20 cellular contexts compared by ENCODE assay signal in the genomic region with DNA sequence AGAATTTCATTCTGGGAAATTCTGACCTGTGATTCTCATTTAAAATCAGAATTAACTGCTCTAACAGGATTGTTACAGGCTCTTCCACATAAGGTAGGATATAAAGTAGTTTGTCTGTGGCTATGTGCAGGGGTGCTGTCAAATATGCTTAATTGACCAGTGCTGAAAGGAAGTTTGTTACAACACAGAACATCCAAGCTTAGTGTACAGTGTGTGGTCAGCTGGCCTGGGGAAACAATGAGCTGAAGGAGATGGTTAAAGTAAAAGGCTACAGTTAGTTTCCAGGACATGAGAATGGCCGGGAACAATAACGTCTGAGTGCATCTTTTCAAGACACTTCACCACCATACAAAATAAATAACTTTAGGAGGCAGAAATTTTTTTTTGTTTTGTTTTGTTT.
DNase-seq lines count a peak whose midpoint lies in the region; ATAC-seq, FAIRE-seq and TF ChIP-seq lines count a peak whose summit lies in the region.
"Had no signal": no experiment of that assay in that cellular context is flagged by ENCODE, and none has a peak within 500 bp of the region (broad histone marks: within the 10 kb centered on the region; RNA-seq: fewer than 3 reads in every experiment).

No MANE protein-coding gene starts in this region.

- no peak overlapping the region for H2AK5ac ChIP-seq in H1 (ENCODE audit: low read depth, low read length)

- H3K36me3 ChIP-seq in H1 (ENCODE audit: control insufficient read depth in 2 of 4, insufficient read depth in 4 of 4, low read length in 3 of 4) = peaks cover 0 to 4% (median 0%) of the 10 kb centered on the region in 4 experiments; a peak in 1 of 8 replicates
- H3K36me3 ChIP-seq: BE2C had no signal

- H2BK15ac ChIP-seq in H1 (ENCODE audit: low read length) = no peak overlapping the region

- no peak for TF ChIP-seq RAD21 in H1 (IDR thresholded peaks at IDR 0.05 in 1 of 2, conservative IDR thresholded peaks at IDR 0.05 in 1 of 2; ENCODE audit: low read depth in 2 of 2, low read length in 2 of 2)

- H2BK120ac ChIP-seq in H1 (replicated peaks; ENCODE audit: low read depth, low read length) = no peak overlapping the region

- no peaks in the 10 kb centered on the region for H3K79me1 ChIP-seq in H1 (ENCODE audit: low read depth, low read length)

- no peaks in the 10 kb centered on the region for H3K79me2 ChIP-seq in H1 (ENCODE audit: control insufficient read depth in 1 of 2, insufficient read depth in 2 of 2, low read length in 2 of 2)

- no peak for TF ChIP-seq EP300 in H1 (IDR thresholded peaks at IDR 0.05; ENCODE audit: borderline replicate concordance in 1 of 2, low read depth in 2 of 2, low read length in 2 of 2)

- no peaks in the 10 kb centered on the region for H3K27me3 ChIP-seq in H1 (replicated peaks in 1 of 4; ENCODE audit: control insufficient read depth in 3 of 4, extremely low read depth in 1 of 4, insufficient read depth in 3 of 4, low read length in 3 of 4)
- H3K27me3 ChIP-seq: BE2C, Peyer's patch had no signal

- H3K18ac ChIP-seq in H1 (ENCODE audit: extremely low read depth, low read length) = no peak overlapping the region

- H2AFZ ChIP-seq in H1 (ENCODE audit: low read length) = no peak overlapping the region
- H2AFZ ChIP-seq: GM23338 had no signal

- POLR2A ChIA-PET in H1 (lab: Charles Lee; ENCODE audit: partially characterized antibody) = no interaction called here

- intact Hi-C loops in Right ventricle myocardium superior (cut with DNase I) = loop anchor here (10.0 kb wide), 1 partner anchor 46 kb away; no protein-coding TSS in a partner anchor
- intact Hi-C loops in Right ventricle myocardium inferior (cut with DNase I) = loop anchor here (2.0 kb wide), 1 partner anchor 48 kb away; no protein-coding TSS in a partner anchor

- peak overlapping the region; percentile 16 for H3K27ac Mint-ChIP-seq in type B pancreatic cell
- no peak overlapping the region for H3K27ac Mint-ChIP-seq in activated CD8-positive, alpha-beta memory T cell treated with anti-CD3 and anti-CD28 coated beads, Interleukin-2, amount 10 ng/mL, durations not matched to agents 7 days and 5 days
- H3K27ac Mint-ChIP-seq: CD4-positive, CD25-positive, alpha-beta regulatory T cell had no signal

- H3K56ac ChIP-seq in H1 (replicated peaks; ENCODE audit: insufficient read length, low read depth, low read length) = no peak overlapping the region

- peaks cover 9% of the 10 kb centered on the region for H3K4me1 Mint-ChIP-seq in type B pancreatic cell (ENCODE audit: unreplicated experiment)
- H3K4me1 Mint-ChIP-seq in activated CD8-positive, alpha-beta memory T cell treated with anti-CD3 and anti-CD28 coated beads, Interleukin-2, amount 10 ng/mL, durations not matched to agents 7 days and 5 days = no peaks in the 10 kb centered on the region
- H3K4me1 Mint-ChIP-seq: CD4-positive, CD25-positive, alpha-beta regulatory T cell had no signal

- no peaks in the 10 kb centered on the region for H3K9me3 Mint-ChIP-seq in type B pancreatic cell
- H3K9me3 Mint-ChIP-seq in activated CD8-positive, alpha-beta memory T cell treated with anti-CD3 and anti-CD28 coated beads, Interleukin-2, amount 10 ng/mL, durations not matched to agents 7 days and 5 days (ENCODE audit: low read depth) = no peaks in the 10 kb centered on the region
- H3K9me3 Mint-ChIP-seq: CD4-positive, CD25-positive, alpha-beta regulatory T cell; GM23338 had no signal

- no peak overlapping the region for H3K4me2 ChIP-seq in H1 (ENCODE audit: insufficient read depth in 1 of 2, low read depth in 2 of 2, low read length in 2 of 2)
- H3K4me2 ChIP-seq: GM23338 had no signal

- H3K4me3 Mint-ChIP-seq in type B pancreatic cell = no peak overlapping the region
- no peak overlapping the region for H3K4me3 Mint-ChIP-seq in activated CD8-positive, alpha-beta memory T cell treated with anti-CD3 and anti-CD28 coated beads, Interleukin-2, amount 10 ng/mL, durations not matched to agents 7 days and 5 days
- H3K4me3 Mint-ChIP-seq: CD4-positive, CD25-positive, alpha-beta regulatory T cell; GM23338 had no signal

- 83% methylated on average over 2 of the region's 2 CpGs; no CpG with 5 or more reads in 1 of the 2 experiments for WGBS in H1 (ENCODE audit: extremely low coverage in 1 of 2, insufficient coverage in 1 of 2, insufficient read length in 1 of 2, insufficient replicate concordance in 2 of 2, low coverage in 1 of 2, low lambda C conversion rate in 2 of 2, missing lambda C conversion rate in 1 of 2), 2 experiments

- DNase-seq in Right ventricle myocardium superior = no peak
- DNase-seq in Right ventricle myocardium inferior (ENCODE audit: missing footprints) = no peak
- no peak for DNase-seq in H1 (ENCODE audit: low read depth in 1 of 2, low spot score in 2 of 2)
- peak; percentile 26 for DNase-seq in myocyte (ENCODE audit: low read depth)
- no peak for DNase-seq in type B pancreatic cell (ENCODE audit: extremely low spot score, unreplicated experiment)
- DNase-seq in activated CD8-positive, alpha-beta memory T cell treated with anti-CD3 and anti-CD28 coated beads, Interleukin-2, amount 10 ng/mL, durations not matched to agents 7 days and 5 days = no peak
- no peak for DNase-seq in NCI-H2171 (lab: John Stamatoyannopoulos, UW)
- DNase-seq: 8988T; BE2C; CD4-positive, CD25-positive, alpha-beta regulatory T cell; DMS153; GDM1; Kasumi-1; NCI-H1105; NCI-H2081 treated with DMSO at 0.1 percent for 48 hours; NCI-H748 treated with DMSO at 0.1 percent for 48 hours; NK-92 treated with Interleukin-12 subunit alpha and Interleukin-12 subunit beta, amount 100 ng/mL, for 24 hours; Peyer's patch had no signal

- TF ChIP-seq CTCF in H1 (IDR thresholded peaks at IDR 0.05; ENCODE audit: control extremely low read depth in 1 of 3, insufficient read depth in 1 of 3, low read depth in 1 of 3, low read length in 3 of 3) (no peak), type B pancreatic cell (conservative IDR thresholded peaks at IDR 0.05) (no peak)

- no peak overlapping the region for H3K4ac ChIP-seq in H1 (replicated peaks; ENCODE audit: insufficient read length, low read depth, low read length)

- no peak for FAIRE-seq in H1 (lab: Jason Lieb, UNC)

- H4K8ac ChIP-seq in H1 (ENCODE audit: extremely low read depth, insufficient read depth, low read length) = 0 out of 2 replicates have a peak overlapping the region, but pooled peaks have one; percentile 18

- no peak overlapping the region for H3K23ac ChIP-seq in H1 (ENCODE audit: insufficient read length)

- H3K4me1 ChIP-seq in H1 (replicated peaks in 1 of 4; ENCODE audit: control insufficient read depth in 3 of 4, insufficient read depth in 4 of 4, low read length in 3 of 4) = no peaks in the 10 kb centered on the region; a peak in 1 of 7 replicates
- H3K4me1 ChIP-seq: BE2C, Peyer's patch had no signal

- H3K27me3 Mint-ChIP-seq in type B pancreatic cell = no peaks in the 10 kb centered on the region
- peaks cover 6% of the 10 kb centered on the region for H3K27me3 Mint-ChIP-seq in activated CD8-positive, alpha-beta memory T cell treated with anti-CD3 and anti-CD28 coated beads, Interleukin-2, amount 10 ng/mL, durations not matched to agents 7 days and 5 days

- no peak overlapping the region for H2BK20ac ChIP-seq in H1 (ENCODE audit: low read length)

- H2BK5ac ChIP-seq in H1 (ENCODE audit: low read depth, low read length) = no peak overlapping the region

- peaks cover 18% of the 10 kb centered on the region for H3K36me3 Mint-ChIP-seq in type B pancreatic cell
- H3K36me3 Mint-ChIP-seq in activated CD8-positive, alpha-beta memory T cell treated with anti-CD3 and anti-CD28 coated beads, Interleukin-2, amount 10 ng/mL, durations not matched to agents 7 days and 5 days = no peaks in the 10 kb centered on the region
- H3K36me3 Mint-ChIP-seq: CD4-positive, CD25-positive, alpha-beta regulatory T cell had no signal

- H3K27ac ChIP-seq in H1 (ENCODE audit: low read depth, low read length) = no peak overlapping the region
- H3K27ac ChIP-seq: Peyer's patch had no signal

- H3K14ac ChIP-seq in H1 (ENCODE audit: insufficient read length) = no peak overlapping the region

- no peak for TF ChIP-seq POLR2A in H1 (IDR thresholded peaks at IDR 0.05; ENCODE audit: control extremely low read depth in 1 of 2, low read depth in 2 of 2, low read length in 2 of 2)

- H3K23me2 ChIP-seq in H1 (ENCODE audit: low read depth, low read length) = no peaks in the 10 kb centered on the region

- no peak overlapping the region for H3K4me3 ChIP-seq in H1 (ENCODE audit: extremely low read depth in 1 of 4, insufficient read depth in 2 of 4, low read depth in 3 of 4, low read length in 4 of 4)
- H3K4me3 ChIP-seq: GM23338, Peyer's patch had no signal

- H4K91ac ChIP-seq in H1 (replicated peaks; ENCODE audit: insufficient read length, low read length) = no peak overlapping the region

- ATAC-seq in Right ventricle myocardium superior (ENCODE audit: poor library complexity) (peak; percentile 41), Right ventricle myocardium inferior (no peak), SK-N-SH treated with all-trans-retinoic acid at 6 μM for 48 hours (no peak)
- no peak for ATAC-seq in activated CD8-positive, alpha-beta memory T cell treated with anti-CD3 and anti-CD28 coated beads, Interleukin-2, amount 10 ng/mL, durations not matched to agents 7 days and 5 days
- ATAC-seq: GM23338 had no signal

- H3K9ac ChIP-seq in H1 (replicated peaks in 1 of 4; ENCODE audit: extremely low read depth in 1 of 4, low read depth in 3 of 4, low read length in 3 of 4) = no peak overlapping the region

- H4K5ac ChIP-seq in H1 (ENCODE audit: insufficient read length, low read depth, low read length) = no peak overlapping the region

- no peak overlapping the region for H2BK12ac ChIP-seq in H1 (ENCODE audit: low read depth, low read length)

- CTCF ChIA-PET in H1 (lab: Charles Lee; ENCODE audit: partially characterized antibody) = interaction anchor here (0.7 to 1.6 kb wide), 3 partner anchors 10 to 72 kb away, joined by 3 read pairs; partner anchors contain the start of gene YARS2
- CTCF ChIA-PET in activated CD8-positive, alpha-beta memory T cell treated with anti-CD3 and anti-CD28 coated beads, Interleukin-2, amount 10 ng/mL, durations not matched to agents 7 days and 5 days (lab: Charles Lee) = no interaction called here

- no peaks in the 10 kb centered on the region for H4K20me1 ChIP-seq in H1 (replicated peaks in 1 of 2; ENCODE audit: control insufficient read depth in 1 of 2, insufficient read depth in 2 of 2, low read length in 2 of 2)

- no peaks in the 10 kb centered on the region for H3K9me3 ChIP-seq in H1 (ENCODE audit: insufficient read depth in 2 of 2, low read depth in 1 of 2, low read length in 1 of 2)
- H3K9me3 ChIP-seq: BE2C, Peyer's patch had no signal

TF ChIP-seq in H1, 55 proteins besides CTCF, POLR2A, EP300 and RAD21 (continues in another document):
- no peak for TF ChIP-seq HDAC6 (IDR thresholded peaks at IDR 0.05; ENCODE audit: low read depth, low read length)
- TF ChIP-seq JUND (IDR thresholded peaks at IDR 0.05; ENCODE audit: low read length) = no peak
- no peak for TF ChIP-seq SP4 (IDR thresholded peaks at IDR 0.05; ENCODE audit: low read length)

TF ChIP-seq in SK-N-SH treated with all-trans-retinoic acid at 6 μM for 48 hours, 23 proteins besides CTCF, POLR2A, EP300 and RAD21 (continues in another document):
- TF ChIP-seq ZNF8 (CRISPR knock-in tag; IDR thresholded peaks at IDR 0.05) = no peak
- TF ChIP-seq GLIS3 (CRISPR knock-in tag; IDR thresholded peaks at IDR 0.05) = no peak
- TF ChIP-seq ZC3H10 (CRISPR knock-in tag; IDR thresholded peaks at IDR 0.05) = no peak
